In genomic region chr22:30882974-30883533, GRCh38 we compare ENCODE assay signal across 13 cellular contexts.
"Had no signal": no experiment of that assay in that cellular context is flagged by ENCODE, and none has a peak within 500 bp of the region (broad histone marks: within the 10 kb centered on the region; RNA-seq: fewer than 3 reads in every experiment).

No MANE protein-coding gene starts in this region.

- H3K4me1 ChIP-seq: tibial nerve had no signal

- ATAC-seq: stimulated activated effector memory CD8-positive, alpha-beta T cell treated with anti-CD3 and anti-CD28 coated beads, Interleukin-12 subunit alpha, Interleukin-12 subunit beta, amount 100 ng/mL, for 72 hours had no signal

- H3K27ac ChIP-seq: parathyroid adenoma, SK-N-MC, skin epidermis, tibial nerve had no signal

- H3K79me2 ChIP-seq: parathyroid adenoma had no signal

- DNase-seq: activated naive CD4-positive, alpha-beta T cell treated with anti-CD3 and anti-CD28 coated beads, Interleukin-2, amount 50 U/mL, for 16 hours; activated T-cell treated with anti-CD3 and anti-CD28 coated beads, Interleukin-2, amount 50 U/mL, for 1 hour; endodermal cell; retina had no signal

- H3K27ac Mint-ChIP-seq: dendritic cell treated with granulocyte-macrophage colony-stimulating factor and Interleukin-4, amounts not matched to agents 40 ng/mL and 50 ng/mL, for 4 days; memory B cell; stimulated activated effector memory CD8-positive, alpha-beta T cell treated with anti-CD3 and anti-CD28 coated beads, Interleukin-12 subunit alpha, Interleukin-12 subunit beta, amount 100 ng/mL, for 72 hours had no signal

- H3K4me1 Mint-ChIP-seq: memory B cell; neural crest cell; stimulated activated effector memory CD8-positive, alpha-beta T cell treated with anti-CD3 and anti-CD28 coated beads, Interleukin-12 subunit alpha, Interleukin-12 subunit beta, amount 100 ng/mL, for 72 hours had no signal

- H3K4me3 Mint-ChIP-seq: dendritic cell treated with granulocyte-macrophage colony-stimulating factor and Interleukin-4, amounts not matched to agents 40 ng/mL and 50 ng/mL, for 4 days; memory B cell; neural crest cell; stimulated activated effector memory CD8-positive, alpha-beta T cell treated with anti-CD3 and anti-CD28 coated beads, Interleukin-12 subunit alpha, Interleukin-12 subunit beta, amount 100 ng/mL, for 72 hours had no signal

- H3K9me3 ChIP-seq: adrenal gland, tibial nerve had no signal

- H3K9me3 Mint-ChIP-seq: dendritic cell treated with granulocyte-macrophage colony-stimulating factor and Interleukin-4, amounts not matched to agents 40 ng/mL and 50 ng/mL, for 4 days; endodermal cell; memory B cell; neural crest cell; stimulated activated effector memory CD8-positive, alpha-beta T cell treated with anti-CD3 and anti-CD28 coated beads, Interleukin-12 subunit alpha, Interleukin-12 subunit beta, amount 100 ng/mL, for 72 hours had no signal

- H3K9ac ChIP-seq: parathyroid adenoma had no signal

- H3K27me3 ChIP-seq: adrenal gland, tibial nerve had no signal

- H3K4me3 ChIP-seq: adrenal gland, SK-N-MC, skin epidermis, tibial nerve had no signal

- H3K27me3 Mint-ChIP-seq: dendritic cell treated with granulocyte-macrophage colony-stimulating factor and Interleukin-4, amounts not matched to agents 40 ng/mL and 50 ng/mL, for 4 days; memory B cell had no signal

- H2AFZ ChIP-seq: parathyroid adenoma had no signal

- H3K36me3 Mint-ChIP-seq: memory B cell; stimulated activated effector memory CD8-positive, alpha-beta T cell treated with anti-CD3 and anti-CD28 coated beads, Interleukin-12 subunit alpha, Interleukin-12 subunit beta, amount 100 ng/mL, for 72 hours had no signal

- H3K36me3 ChIP-seq: adrenal gland had no signal
